In the genomic region with DNA sequence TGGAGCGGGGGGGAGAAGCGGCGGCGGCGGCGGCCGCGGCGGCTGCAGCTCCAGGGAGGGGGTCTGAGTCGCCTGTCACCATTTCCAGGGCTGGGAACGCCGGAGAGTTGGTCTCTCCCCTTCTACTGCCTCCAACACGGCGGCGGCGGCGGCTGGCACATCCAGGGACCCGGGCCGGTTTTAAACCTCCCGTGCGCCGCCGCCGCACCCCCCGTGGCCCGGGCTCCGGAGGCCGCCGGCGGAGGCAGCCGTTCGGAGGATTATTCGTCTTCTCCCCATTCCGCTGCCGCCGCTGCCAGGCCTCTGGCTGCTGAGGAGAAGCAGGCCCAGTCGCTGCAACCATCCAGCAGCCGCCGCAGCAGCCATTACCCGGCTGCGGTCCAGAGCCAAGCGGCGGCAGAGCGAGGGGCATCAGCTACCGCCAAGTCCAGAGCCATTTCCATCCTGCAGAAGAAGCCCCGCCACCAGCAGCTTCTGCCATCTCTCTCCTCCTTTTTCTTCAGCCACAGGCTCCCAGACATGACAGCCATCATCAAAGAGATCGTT, we compare ENCODE assay signal across 8 cellular contexts. TPM values are rescaled to one million over a fixed set of nuclear protein-coding genes. Genes with fewer than 3 reads are reported as not detected.
A peak's percentile ranks its signal among the peaks of the same experiment; 100 is the strongest.
DNase-seq lines count a peak whose midpoint lies in the region; ATAC-seq and TF ChIP-seq lines count a peak whose summit lies in the region.
"Not testable (repeated sequence)": the region's sequence is repeated elsewhere in the genome, so short reads cannot be mapped to it uniquely, and the experiment has no call there.

No MANE protein-coding gene starts in this region.

- H3K27ac Mint-ChIP-seq in chondrocyte (ENCODE audit: unreplicated experiment) = peak overlapping the region; percentile 96
- H3K27ac Mint-ChIP-seq in naive B cell = peak overlapping the region; percentile 85 to 96 (median 90)

- intact Hi-C loops in left cardiac atrium (cut with DNase I) = loop anchor here in 1 of 2 donors (5.0 kb wide), 3 partner anchors 233 to 523 kb away; no protein-coding TSS in a partner anchor

- H3K4me3 ChIP-seq in BLaER1 treated with 17β-estradiol and CSF1 and Interleukin-3, amounts not matched to agents 10 nM and 100 nM = peak overlapping the region; percentile 73 to 91 (median 84)

- H3K36me3 ChIP-seq in BLaER1 treated with 17β-estradiol and CSF1 and Interleukin-3, amounts not matched to agents 10 nM and 100 nM = not testable (repeated sequence)

- H3K4me1 ChIP-seq in BLaER1 treated with 17β-estradiol and CSF1 and Interleukin-3, amounts not matched to agents 10 nM and 100 nM = peaks cover 18 to 28% (median 24%) of the 10 kb centered on the region in 10 experiments

- ATAC-seq in HG02642 (IDR thresholded peaks at IDR 0.05; ENCODE audit: poor library complexity, unreplicated experiment) = peak; percentile 1
- peak; percentile 2 to 5 for ATAC-seq in activated T-cell treated with anti-CD3 and anti-CD28 coated beads, Interleukin-2, amount 50 U/mL, for 4 hours
- ATAC-seq in left cardiac atrium = peak in 1 of 2 donors; percentile 5
- ATAC-seq in naive B cell (ENCODE audit: low read depth in 2 of 2) = not testable (repeated sequence)

- H3K4me1 Mint-ChIP-seq in activated T-cell treated with anti-CD3 and anti-CD28 coated beads, Interleukin-2, amount 50 U/mL, for 4 hours (ENCODE audit: low read depth) = peaks cover 46% of the 10 kb centered on the region
- peaks cover 34% of the 10 kb centered on the region for H3K4me1 Mint-ChIP-seq in chondrocyte (ENCODE audit: low read depth)
- H3K4me1 Mint-ChIP-seq in naive B cell = peaks cover 49 to 53% (median 50%) of the 10 kb centered on the region in 3 donors

- peak overlapping the region; percentile 67 to 98 (median 82) for H3K4me2 ChIP-seq in BLaER1 treated with 17β-estradiol and CSF1 and Interleukin-3, amounts not matched to agents 10 nM and 100 nM

- peak overlapping the region; percentile 93 to 98 (median 96) for H3K9ac ChIP-seq in BLaER1 treated with 17β-estradiol and CSF1 and Interleukin-3, amounts not matched to agents 10 nM and 100 nM

- H3K27ac ChIP-seq in BLaER1 treated with 17β-estradiol and CSF1 and Interleukin-3, amounts not matched to agents 10 nM and 100 nM = peak overlapping the region; percentile 83 to 98 (median 96)

- peak overlapping the region; percentile 97 for H3K4me3 Mint-ChIP-seq in activated T-cell treated with anti-CD3 and anti-CD28 coated beads, Interleukin-2, amount 50 U/mL, for 4 hours
- H3K4me3 Mint-ChIP-seq in chondrocyte (ENCODE audit: unreplicated experiment) (peak overlapping the region; percentile 98), naive B cell (peak overlapping the region; percentile 95 to 99 (median 97))

- DNase-seq in RKO (ENCODE audit: low spot score) (peak; percentile 40), left cardiac atrium (peak; percentile 56), naive B cell (peak; percentile 51)
- peak; percentile 13 for DNase-seq in activated T-cell treated with anti-CD3 and anti-CD28 coated beads, Interleukin-2, amount 50 U/mL, for 4 hours
- not testable (repeated sequence) for DNase-seq in chondrocyte (ENCODE audit: low spot score)
- peak; percentile 50 for DNase-seq in stimulated activated CD8-positive, alpha-beta memory T cell treated with anti-CD3 and anti-CD28 coated beads, Interleukin-4, amount 100 ng/mL, for 48 hours

- not testable (repeated sequence) for H3K27me3 Mint-ChIP-seq in activated T-cell treated with anti-CD3 and anti-CD28 coated beads, Interleukin-2, amount 50 U/mL, for 4 hours (ENCODE audit: low read depth); chondrocyte (ENCODE audit: low read depth); naive B cell

- not testable (repeated sequence) for H3K27me3 ChIP-seq in BLaER1 treated with 17β-estradiol and CSF1 and Interleukin-3, amounts not matched to agents 10 nM and 100 nM

- H3K9me3 Mint-ChIP-seq in activated T-cell treated with anti-CD3 and anti-CD28 coated beads, Interleukin-2, amount 50 U/mL, for 4 hours; chondrocyte (ENCODE audit: low read depth); naive B cell: not testable (repeated sequence)

- TF ChIP-seq CTCF in chondrocyte (IDR thresholded peaks at IDR 0.05) = not testable (repeated sequence)

- not testable (repeated sequence) for H3K36me3 Mint-ChIP-seq in activated T-cell treated with anti-CD3 and anti-CD28 coated beads, Interleukin-2, amount 50 U/mL, for 4 hours (ENCODE audit: insufficient read depth); chondrocyte (ENCODE audit: low read depth); naive B cell

- peaks cover 48 to 54% (median 50%) of the 10 kb centered on the region in 11 experiments for H4K20me1 ChIP-seq in BLaER1 treated with 17β-estradiol and CSF1 and Interleukin-3, amounts not matched to agents 10 nM and 100 nM

- H3K9me3 ChIP-seq in BLaER1 treated with 17β-estradiol and CSF1 and Interleukin-3, amounts not matched to agents 10 nM and 100 nM (replicated peaks in 1 of 11) = not testable (repeated sequence)

RNA-seq across cellular contexts. Expression of a gene that starts 0.6 kb away (rescaled TPM):
- 10 to 100 TPM; 32.8 to 37.2 (median 35.5) TPM for total RNA-seq in activated T-cell treated with anti-CD3 and anti-CD28 coated beads, Interleukin-2, amount 50 U/mL, for 4 hours
- total RNA-seq in chondrocyte (82.9 to 85.4 TPM (median 83.5 TPM) in 3 replicates), left cardiac atrium (10 to 100 TPM; 76.7 to 79.7 TPM)
- polyA plus RNA-seq in naive B cell (ENCODE audit: low read depth in 6 of 6) = 10 to 100 TPM; 34.1 to 53.4 (median 46.7) TPM

RNA-seq across cellular contexts. Expression of a gene that starts 0.7 kb away (rescaled TPM):
- total RNA-seq in activated T-cell treated with anti-CD3 and anti-CD28 coated beads, Interleukin-2, amount 50 U/mL, for 4 hours = under 1 TPM; 0.32 to 0.43 (median 0.35) TPM
- total RNA-seq in chondrocyte (0.62 to 0.82 TPM (median 0.72 TPM) in 3 replicates), left cardiac atrium (under 1 TPM; 0.56 to 0.58 TPM)
- polyA plus RNA-seq in naive B cell (ENCODE audit: low read depth in 6 of 6) = under 1 TPM in 5 of 6 donors, not detected in 1; 0.09 to 0.55 (median 0.22) TPM

RNA-seq across cellular contexts. Expression of a gene that starts 46.0 kb away (rescaled TPM):
- total RNA-seq in activated T-cell treated with anti-CD3 and anti-CD28 coated beads, Interleukin-2, amount 50 U/mL, for 4 hours = 10 to 100 TPM; 52.2 to 61.1 (median 52.5) TPM
- 50.6 to 55.3 TPM (median 54.9 TPM) in 3 replicates for total RNA-seq in chondrocyte
- total RNA-seq in left cardiac atrium = 100 to 1,000 TPM in 1 of 2 donors, 10 to 100 TPM in 1; 84.9 to 150 TPM
- 10 to 100 TPM; 21.1 to 32.2 (median 30.4) TPM for polyA plus RNA-seq in naive B cell (ENCODE audit: low read depth in 6 of 6)
